ENCODE assay signal across 29 cellular contexts in genomic region chr3:45081506-45081905, GRCh38. TPM values are rescaled to one million over a fixed set of nuclear protein-coding genes. Genes with fewer than 3 reads are reported as not detected.
"Had no signal": no experiment of that assay in that cellular context is flagged by ENCODE, and none has a peak within 500 bp of the region (broad histone marks: within the 10 kb centered on the region; RNA-seq: fewer than 3 reads in every experiment).

No MANE protein-coding gene starts in this region.

- H3K4me3 ChIP-seq: left lung, lower lobe of right lung, neural progenitor cell, ovary, right atrium auricular region, right lobe of liver, smooth muscle cell, tibial artery, uterus had no signal

- H3K27me3 ChIP-seq: left lung, neural progenitor cell, neutrophil, ovary, right atrium auricular region, right lobe of liver, tibial artery, uterus had no signal

- H3K4me1 ChIP-seq: left lung, lower lobe of right lung, right atrium auricular region, right lobe of liver, uterus had no signal

- ATAC-seq: left colon; lower lobe of right lung; natural killer cell; stimulated activated memory B cell treated with anti-CD40 and anti-IgM and Interleukin-4, amounts not matched to agents 10 μg/mL and 1 μg/mL and 100 μg/mL, for 72 hours; stimulated activated naive CD8-positive, alpha-beta T cell treated with anti-CD3 and anti-CD28 coated beads, Interleukin-15, amount 100 ng/mL, for 72 hours had no signal

- H3K36me3 ChIP-seq: lower lobe of right lung, neural progenitor cell, neutrophil, ovary, right atrium auricular region, right lobe of liver, uterus had no signal

- H3K4me2 ChIP-seq: neural progenitor cell, smooth muscle cell had no signal

- H2AFZ ChIP-seq: neural progenitor cell had no signal

- H3K9ac ChIP-seq: neural progenitor cell had no signal

- H3K9me3 ChIP-seq: left lung, lower lobe of right lung, neutrophil, ovary, right atrium auricular region, right lobe of liver, tibial artery, uterus had no signal

- H3K27ac ChIP-seq: left lung, lower lobe of right lung, neural progenitor cell, neutrophil, ovary, right atrium auricular region, right lobe of liver, tibial artery, uterus had no signal

- DNase-seq: hypothalamus; immature natural killer cell; kidney; left colon; left lung; lower lobe of right lung; mammary epithelial cell; mesendoderm; naive B cell; natural killer cell; nephron progenitor cell; occipital lobe; ovary; right lobe of liver; stimulated activated CD4-positive, alpha-beta T cell treated with anti-CD3 and anti-CD28 coated beads, Interleukin-1b, Interleukin-23, amount 100 ng/mL, for 48 hours; stimulated activated CD4-positive, alpha-beta T cell treated with anti-CD3 and anti-CD28 coated beads, Interleukin-2, amount 100 ng/mL, for 48 hours; stimulated activated CD4-positive, alpha-beta T cell treated with anti-CD3 and anti-CD28 coated beads, Interleukin-4, amount 100 ng/mL, for 4 hours; stimulated activated CD8-positive, alpha-beta memory T cell treated with anti-CD3 and anti-CD28 coated beads, Interleukin-4, amount 100 ng/mL, for 48 hours; stimulated activated naive CD4-positive, alpha-beta T cell treated with Interleukin-2 at 50 U/mL for 16 hours; stimulated activated naive CD8-positive, alpha-beta T cell treated with anti-CD3 and anti-CD28 coated beads, Interleukin-15, amount 100 ng/mL, for 72 hours; substantia nigra; tibial artery; uterus had no signal

RNA-seq across cellular contexts. Expression of gene CLEC3B, which starts 55.4 kb away (rescaled TPM):
- total RNA-seq: progenitor cell of endocrine pancreas, smooth muscle cell had no signal
- polyA plus RNA-seq: smooth muscle cell had no signal
